2 cellular contexts compared by ENCODE assay signal in genomic region chr2:42978887-42979415, GRCh38.
A peak's percentile ranks its signal among the peaks of the same experiment; 100 is the strongest.
TF ChIP-seq lines count a peak whose summit lies in the region.

No MANE protein-coding gene starts in this region.

TF ChIP-seq in IMR-90, 13 proteins besides CTCF, POLR2A, EP300 and RAD21:
- TF ChIP-seq, protein P1, sequence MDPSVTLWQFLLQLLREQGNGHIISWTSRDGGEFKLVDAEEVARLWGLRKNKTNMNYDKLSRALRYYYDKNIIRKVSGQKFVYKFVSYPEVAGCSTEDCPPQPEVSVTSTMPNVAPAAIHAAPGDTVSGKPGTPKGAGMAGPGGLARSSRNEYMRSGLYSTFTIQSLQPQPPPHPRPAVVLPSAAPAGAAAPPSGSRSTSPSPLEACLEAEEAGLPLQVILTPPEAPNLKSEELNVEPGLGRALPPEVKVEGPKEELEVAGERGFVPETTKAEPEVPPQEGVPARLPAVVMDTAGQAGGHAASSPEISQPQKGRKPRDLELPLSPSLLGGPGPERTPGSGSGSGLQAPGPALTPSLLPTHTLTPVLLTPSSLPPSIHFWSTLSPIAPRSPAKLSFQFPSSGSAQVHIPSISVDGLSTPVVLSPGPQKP (IDR thresholded peaks at IDR 0.05; ENCODE audit: borderline replicate concordance, low read depth, low read length): no peak
- TF ChIP-seq CEBPB (IDR thresholded peaks at IDR 0.05; ENCODE audit: low read depth, low read length) (no peak), MXI1 (IDR thresholded peaks at IDR 0.05; ENCODE audit: borderline replicate concordance, low read depth, low read length) (no peak), NFE2L2 (IDR thresholded peaks at IDR 0.05; ENCODE audit: low read depth, low read length) (no peak), RCOR1 (IDR thresholded peaks at IDR 0.05; ENCODE audit: insufficient replicate concordance, low read length) (no peak), MAZ (IDR thresholded peaks at IDR 0.05; ENCODE audit: borderline replicate concordance, low read depth, low read length) (no peak), RFX5 (IDR thresholded peaks at IDR 0.05; ENCODE audit: low read depth, low read length) (no peak), MAFK (IDR thresholded peaks at IDR 0.05; ENCODE audit: low read depth, low read length) (no peak), BHLHE40 (IDR thresholded peaks at IDR 0.05; ENCODE audit: low read depth, low read length) (no peak), SMC3 (IDR thresholded peaks at IDR 0.05; ENCODE audit: low read depth, low read length) (no peak), CHD1 (IDR thresholded peaks at IDR 0.05; ENCODE audit: low read depth, low read length) (no peak)
- TF ChIP-seq, protein P2, sequence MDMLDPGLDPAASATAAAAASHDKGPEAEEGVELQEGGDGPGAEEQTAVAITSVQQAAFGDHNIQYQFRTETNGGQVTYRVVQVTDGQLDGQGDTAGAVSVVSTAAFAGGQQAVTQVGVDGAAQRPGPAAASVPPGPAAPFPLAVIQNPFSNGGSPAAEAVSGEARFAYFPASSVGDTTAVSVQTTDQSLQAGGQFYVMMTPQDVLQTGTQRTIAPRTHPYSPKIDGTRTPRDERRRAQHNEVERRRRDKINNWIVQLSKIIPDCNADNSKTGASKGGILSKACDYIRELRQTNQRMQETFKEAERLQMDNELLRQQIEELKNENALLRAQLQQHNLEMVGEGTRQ (IDR thresholded peaks at IDR 0.05; ENCODE audit: low read depth, low read length): no peak
TF ChIP-seq in IMR-90: peak in this region for 0.

TF ChIP-seq in HepG2, 621 proteins besides CTCF, POLR2A, EP300 and RAD21 (continues in another document):
- TF ChIP-seq HMG20B (CRISPR knock-in tag; conservative IDR thresholded peaks at IDR 0.05) (0 out of 2 replicates have a peak, but pooled peaks have one; percentile 8), GPBP1L1 (CRISPR knock-in tag; IDR thresholded peaks at IDR 0.05) (no peak), ZMYM3 (CRISPR knock-in tag; IDR thresholded peaks at IDR 0.05) (no peak; the same call in 1 of the 2 replicates), ZNF446 (CRISPR knock-in tag; IDR thresholded peaks at IDR 0.05) (0 out of 2 replicates have a peak, but pooled peaks have one; percentile 4), ZFP1 (CRISPR knock-in tag; IDR thresholded peaks at IDR 0.05) (no peak), FOXK2 (IDR thresholded peaks at IDR 0.05) (no peak), CREM (IDR thresholded peaks at IDR 0.05) (no peak), CREM (CRISPR knock-in tag; IDR thresholded peaks at IDR 0.05) (no peak), KLF12 (CRISPR knock-in tag; IDR thresholded peaks at IDR 0.05; ENCODE audit: borderline replicate concordance) (no peak), ARNTL (CRISPR knock-in tag; IDR thresholded peaks at IDR 0.05) (no peak), RBM22 (optimal IDR thresholded peaks at IDR 0.05; ENCODE audit: low read length) (peak; percentile 97), ZNF367 (CRISPR knock-in tag; IDR thresholded peaks at IDR 0.05; ENCODE audit: borderline replicate concordance) (no peak), KMT2B (CRISPR knock-in tag; IDR thresholded peaks at IDR 0.05) (no peak), NFYB (CRISPR knock-in tag; IDR thresholded peaks at IDR 0.05) (no peak), CEBPB (IDR thresholded peaks at IDR 0.05; ENCODE audit: borderline replicate concordance, low read depth, low read length) (no peak), ZNF598 (CRISPR knock-in tag; IDR thresholded peaks at IDR 0.05; ENCODE audit: borderline replicate concordance) (no peak), SNAPC4 (CRISPR knock-in tag; IDR thresholded peaks at IDR 0.05) (no peak), CHD4 (IDR thresholded peaks at IDR 0.05; ENCODE audit: borderline replicate concordance, low read length) (peak; percentile 7; the same call in 1 of the 2 replicates), BCLAF1 (IDR thresholded peaks at IDR 0.05) (no peak), PRDM15 (CRISPR knock-in tag; IDR thresholded peaks at IDR 0.05) (no peak), MAFK (conservative IDR thresholded peaks at IDR 0.05 in 1 of 2, IDR thresholded peaks at IDR 0.05 in 1 of 2; ENCODE audit: low read length in 2 of 2) (no peak), PTBP1 (IDR thresholded peaks at IDR 0.05; ENCODE audit: low read depth, low read length, poor library complexity, severe bottlenecking) (no peak), HOXA7 (CRISPR knock-in tag; IDR thresholded peaks at IDR 0.05) (no peak), ZNF576 (CRISPR knock-in tag; IDR thresholded peaks at IDR 0.05) (peak; percentile 36; the same call in 1 of the 2 replicates)
- TF ChIP-seq, protein P3, sequence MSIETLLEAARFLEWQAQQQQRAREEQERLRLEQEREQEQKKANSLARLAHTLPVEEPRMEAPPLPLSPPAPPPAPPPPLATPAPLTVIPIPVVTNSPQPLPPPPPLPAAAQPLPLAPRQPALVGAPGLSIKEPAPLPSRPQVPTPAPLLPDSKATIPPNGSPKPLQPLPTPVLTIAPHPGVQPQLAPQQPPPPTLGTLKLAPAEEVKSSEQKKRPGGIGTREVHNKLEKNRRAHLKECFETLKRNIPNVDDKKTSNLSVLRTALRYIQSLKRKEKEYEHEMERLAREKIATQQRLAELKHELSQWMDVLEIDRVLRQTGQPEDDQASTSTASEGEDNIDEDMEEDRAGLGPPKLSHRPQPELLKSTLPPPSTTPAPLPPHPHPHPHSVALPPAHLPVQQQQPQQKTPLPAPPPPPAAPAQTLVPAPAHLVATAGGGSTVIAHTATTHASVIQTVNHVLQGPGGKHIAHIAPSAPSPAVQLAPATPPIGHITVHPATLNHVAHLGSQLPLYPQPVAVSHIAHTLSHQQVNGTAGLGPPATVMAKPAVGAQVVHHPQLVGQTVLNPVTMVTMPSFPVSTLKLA (IDR thresholded peaks at IDR 0.05): no peak
- TF ChIP-seq, protein P4, sequence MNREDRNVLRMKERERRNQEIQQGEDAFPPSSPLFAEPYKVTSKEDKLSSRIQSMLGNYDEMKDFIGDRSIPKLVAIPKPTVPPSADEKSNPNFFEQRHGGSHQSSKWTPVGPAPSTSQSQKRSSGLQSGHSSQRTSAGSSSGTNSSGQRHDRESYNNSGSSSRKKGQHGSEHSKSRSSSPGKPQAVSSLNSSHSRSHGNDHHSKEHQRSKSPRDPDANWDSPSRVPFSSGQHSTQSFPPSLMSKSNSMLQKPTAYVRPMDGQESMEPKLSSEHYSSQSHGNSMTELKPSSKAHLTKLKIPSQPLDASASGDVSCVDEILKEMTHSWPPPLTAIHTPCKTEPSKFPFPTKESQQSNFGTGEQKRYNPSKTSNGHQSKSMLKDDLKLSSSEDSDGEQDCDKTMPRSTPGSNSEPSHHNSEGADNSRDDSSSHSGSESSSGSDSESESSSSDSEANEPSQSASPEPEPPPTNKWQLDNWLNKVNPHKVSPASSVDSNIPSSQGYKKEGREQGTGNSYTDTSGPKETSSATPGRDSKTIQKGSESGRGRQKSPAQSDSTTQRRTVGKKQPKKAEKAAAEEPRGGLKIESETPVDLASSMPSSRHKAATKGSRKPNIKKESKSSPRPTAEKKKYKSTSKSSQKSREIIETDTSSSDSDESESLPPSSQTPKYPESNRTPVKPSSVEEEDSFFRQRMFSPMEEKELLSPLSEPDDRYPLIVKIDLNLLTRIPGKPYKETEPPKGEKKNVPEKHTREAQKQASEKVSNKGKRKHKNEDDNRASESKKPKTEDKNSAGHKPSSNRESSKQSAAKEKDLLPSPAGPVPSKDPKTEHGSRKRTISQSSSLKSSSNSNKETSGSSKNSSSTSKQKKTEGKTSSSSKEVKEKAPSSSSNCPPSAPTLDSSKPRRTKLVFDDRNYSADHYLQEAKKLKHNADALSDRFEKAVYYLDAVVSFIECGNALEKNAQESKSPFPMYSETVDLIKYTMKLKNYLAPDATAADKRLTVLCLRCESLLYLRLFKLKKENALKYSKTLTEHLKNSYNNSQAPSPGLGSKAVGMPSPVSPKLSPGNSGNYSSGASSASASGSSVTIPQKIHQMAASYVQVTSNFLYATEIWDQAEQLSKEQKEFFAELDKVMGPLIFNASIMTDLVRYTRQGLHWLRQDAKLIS (CRISPR knock-in tag; IDR thresholded peaks at IDR 0.05): 0 out of 2 replicates have a peak, but pooled peaks have one; percentile 20
